1 cellular context compared by ENCODE assay signal in the genomic region with DNA sequence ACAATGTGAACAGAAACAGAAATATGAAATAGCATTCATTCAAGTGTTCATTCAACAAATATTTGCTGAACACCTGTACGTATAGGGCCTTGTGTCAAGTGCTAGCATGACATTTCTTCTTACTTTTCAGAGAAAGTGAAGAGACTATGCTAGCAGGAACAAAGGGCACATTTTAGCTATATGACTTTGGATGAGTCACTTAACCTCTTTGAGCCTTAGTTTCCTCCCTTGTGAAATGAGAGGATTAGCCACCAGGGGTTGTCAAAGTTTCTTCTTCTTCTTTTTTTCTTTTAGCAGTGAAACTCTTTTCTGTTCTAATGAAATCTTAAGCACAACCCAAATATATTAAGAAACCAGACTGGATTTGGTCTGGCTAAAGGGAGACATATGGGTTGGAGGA.
TF ChIP-seq lines count a peak whose summit lies in the region.

No MANE protein-coding gene starts in this region.

TF ChIP-seq in A549, 52 proteins besides CTCF, POLR2A, EP300 and RAD21 (continued from another document):
- TF ChIP-seq, protein P1, sequence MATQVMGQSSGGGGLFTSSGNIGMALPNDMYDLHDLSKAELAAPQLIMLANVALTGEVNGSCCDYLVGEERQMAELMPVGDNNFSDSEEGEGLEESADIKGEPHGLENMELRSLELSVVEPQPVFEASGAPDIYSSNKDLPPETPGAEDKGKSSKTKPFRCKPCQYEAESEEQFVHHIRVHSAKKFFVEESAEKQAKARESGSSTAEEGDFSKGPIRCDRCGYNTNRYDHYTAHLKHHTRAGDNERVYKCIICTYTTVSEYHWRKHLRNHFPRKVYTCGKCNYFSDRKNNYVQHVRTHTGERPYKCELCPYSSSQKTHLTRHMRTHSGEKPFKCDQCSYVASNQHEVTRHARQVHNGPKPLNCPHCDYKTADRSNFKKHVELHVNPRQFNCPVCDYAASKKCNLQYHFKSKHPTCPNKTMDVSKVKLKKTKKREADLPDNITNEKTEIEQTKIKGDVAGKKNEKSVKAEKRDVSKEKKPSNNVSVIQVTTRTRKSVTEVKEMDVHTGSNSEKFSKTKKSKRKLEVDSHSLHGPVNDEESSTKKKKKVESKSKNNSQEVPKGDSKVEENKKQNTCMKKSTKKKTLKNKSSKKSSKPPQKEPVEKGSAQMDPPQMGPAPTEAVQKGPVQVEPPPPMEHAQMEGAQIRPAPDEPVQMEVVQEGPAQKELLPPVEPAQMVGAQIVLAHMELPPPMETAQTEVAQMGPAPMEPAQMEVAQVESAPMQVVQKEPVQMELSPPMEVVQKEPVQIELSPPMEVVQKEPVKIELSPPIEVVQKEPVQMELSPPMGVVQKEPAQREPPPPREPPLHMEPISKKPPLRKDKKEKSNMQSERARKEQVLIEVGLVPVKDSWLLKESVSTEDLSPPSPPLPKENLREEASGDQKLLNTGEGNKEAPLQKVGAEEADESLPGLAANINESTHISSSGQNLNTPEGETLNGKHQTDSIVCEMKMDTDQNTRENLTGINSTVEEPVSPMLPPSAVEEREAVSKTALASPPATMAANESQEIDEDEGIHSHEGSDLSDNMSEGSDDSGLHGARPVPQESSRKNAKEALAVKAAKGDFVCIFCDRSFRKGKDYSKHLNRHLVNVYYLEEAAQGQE (IDR thresholded peaks at IDR 0.05) = no peak
- TF ChIP-seq TFCP2L1 (CRISPR knock-in tag; IDR thresholded peaks at IDR 0.05) = no peak
- TF ChIP-seq EHMT2 (IDR thresholded peaks at IDR 0.05; ENCODE audit: low read depth) = no peak
- no peak for TF ChIP-seq MYC (IDR thresholded peaks at IDR 0.05; ENCODE audit: borderline replicate concordance, low read length)
- no peak for TF ChIP-seq RNF2 (IDR thresholded peaks at IDR 0.05; ENCODE audit: borderline replicate concordance, low read depth)
